17 cellular contexts compared by ENCODE assay signal in genomic region chrX:12309733-12310054, GRCh38.
DNase-seq lines count a peak whose midpoint lies in the region; ATAC-seq, FAIRE-seq and TF ChIP-seq lines count a peak whose summit lies in the region.
"Had no signal": no experiment of that assay in that cellular context is flagged by ENCODE, and none has a peak within 500 bp of the region (broad histone marks: within the 10 kb centered on the region; RNA-seq: fewer than 3 reads in every experiment).

No MANE protein-coding gene starts in this region.

- ATAC-seq in A549 = peak; percentile 54 to 69; a peak in 5 of 6 replicates
- ATAC-seq in GM23338 = no peak; the same call in 2 of the 3 replicates
- ATAC-seq in WTC11 = peak; percentile 90
- ATAC-seq: K562 had no signal

- H3F3A ChIP-seq in GM23338 (replicated peaks; ENCODE audit: low read depth) = no peaks in the 10 kb centered on the region

- H3K27me3 ChIP-seq in GM23338 (ENCODE audit: insufficient read depth) = no peaks in the 10 kb centered on the region

- H3K4me3 Mint-ChIP-seq in GM23338 = no peak overlapping the region
- H3K4me3 Mint-ChIP-seq in WTC11 = peak overlapping the region; percentile 57
- H3K4me3 Mint-ChIP-seq in mesothelial cell of epicardium = no peak overlapping the region
- H3K4me3 Mint-ChIP-seq: CD4-positive, alpha-beta T cell had no signal

- peaks cover 5% of the 10 kb centered on the region; the same call in 2 of the 3 replicates for H3K9me3 Mint-ChIP-seq in GM23338
- peaks cover 5% of the 10 kb centered on the region; the same call in 1 of the 2 replicates for H3K9me3 Mint-ChIP-seq in WTC11
- H3K9me3 Mint-ChIP-seq in mesothelial cell of epicardium = peaks cover 46% of the 10 kb centered on the region

- H4K20me1 ChIP-seq in GM23338 (replicated peaks; ENCODE audit: insufficient read depth) = no peaks in the 10 kb centered on the region

- TF ChIP-seq EP300 in A549 (IDR thresholded peaks at IDR 0.05) = no peak

- no peaks in the 10 kb centered on the region for H3K79me2 ChIP-seq in GM23338 (replicated peaks; ENCODE audit: insufficient read depth)

- no peak for TF ChIP-seq POLR2A in A549 (IDR thresholded peaks at IDR 0.05; ENCODE audit: low read length)

- DNase-seq in A549 (ENCODE audit: low read depth in 1 of 2, low spot score in 1 of 2) = peak in 1 of 2 experiments; percentile 47
- DNase-seq in GM23338 (ENCODE audit: low spot score) = peak; percentile 17
- peak; percentile 71 for DNase-seq in NCI-H146 (lab: John Stamatoyannopoulos, UW)
- peak; percentile 11 for DNase-seq in WTC11 (ENCODE audit: low spot score)
- no peak for DNase-seq in NCI-H446 (lab: John Stamatoyannopoulos, UW)
- DNase-seq in mesothelial cell of epicardium (ENCODE audit: low spot score in 2 of 2, unreplicated experiment in 2 of 2) = no peak
- no peak for DNase-seq in amygdala (lab: John Stamatoyannopoulos, UW)
- DNase-seq in NCI-H187 treated with DMSO at 0.1 percent for 48 hours (lab: John Stamatoyannopoulos, UW) = no peak
- DNase-seq: CD4-positive, alpha-beta T cell; DMS153; NCI-H524 treated with DMSO at 0.1 percent for 48 hours; NK-92 treated with Interleukin-12 subunit alpha and Interleukin-12 subunit beta, amount 100 ng/mL, for 24 hours; Right ventricle myocardium superior had no signal

- FAIRE-seq in A549 (lab: Jason Lieb, UNC) = peak; percentile 74
- FAIRE-seq: A204.1, K562 had no signal

- H3K4me2 ChIP-seq in A549 = peak overlapping the region; percentile 86
- peak overlapping the region; percentile 61 for H3K4me2 ChIP-seq in GM23338

- WGBS in A549 (ENCODE audit: missing lambda C conversion rate) = 5% methylated on average over 5 of the region's 5 CpGs

- TF ChIP-seq CTCF in A549 (IDR thresholded peaks at IDR 0.05) (no peak), GM23338 (conservative IDR thresholded peaks at IDR 0.05; ENCODE audit: low read depth in 2 of 2) (no peak), WTC11 (IDR thresholded peaks at IDR 0.05) (no peak), mesothelial cell of epicardium (IDR thresholded peaks at IDR 0.05; ENCODE audit: unreplicated experiment) (no peak)

- peaks cover 19% of the 10 kb centered on the region; the same call in 2 of the 3 replicates for H3K4me1 Mint-ChIP-seq in GM23338
- H3K4me1 Mint-ChIP-seq in WTC11 = peaks cover 76% of the 10 kb centered on the region
- no peaks in the 10 kb centered on the region for H3K4me1 Mint-ChIP-seq in mesothelial cell of epicardium

- H3K27me3 Mint-ChIP-seq in GM23338 (ENCODE audit: insufficient read depth, low read depth, poor library complexity) = no peaks in the 10 kb centered on the region
- H3K27me3 Mint-ChIP-seq in WTC11 (ENCODE audit: low read depth) = no peaks in the 10 kb centered on the region
- peaks cover 9% of the 10 kb centered on the region for H3K27me3 Mint-ChIP-seq in mesothelial cell of epicardium (ENCODE audit: low read depth)
- H3K27me3 Mint-ChIP-seq: CD4-positive, alpha-beta T cell had no signal

- peak overlapping the region; percentile 68 to 80 for H3K27ac ChIP-seq in A549
- H3K27ac ChIP-seq in GM23338 (ENCODE audit: low read depth) = peak overlapping the region; percentile 88

- peaks cover 40% of the 10 kb centered on the region for H3K4me1 ChIP-seq in A549
- peaks cover 10% of the 10 kb centered on the region for H3K4me1 ChIP-seq in GM23338 (ENCODE audit: insufficient read depth)

- H3K9me2 ChIP-seq in GM23338 (ENCODE audit: insufficient read depth) = no peaks in the 10 kb centered on the region

- H2AFZ ChIP-seq in GM23338 = no peak overlapping the region; the same call in 1 of the 2 replicates

- H3K4me3 ChIP-seq in A549 (no peak overlapping the region), GM23338 (0 out of 2 replicates have a peak overlapping the region, but pooled peaks have one; percentile 33)
- H3K4me3 ChIP-seq: HAP-1, K562, SK-N-MC had no signal

- CTCF ChIA-PET in A549 (lab: Yijun Ruan, JAX) (interaction anchor here (0.6 kb wide), 1 partner anchor 37 kb away, joined by 6 read pairs; no protein-coding TSS in a partner anchor), WTC11 (lab: Charles Lee) (no interaction called here)

- H3K27ac Mint-ChIP-seq in GM23338 (no peak overlapping the region; the same call in 1 of the 2 replicates), WTC11 (peak overlapping the region; percentile 97), mesothelial cell of epicardium (no peak overlapping the region)
- H3K27ac Mint-ChIP-seq: CD4-positive, alpha-beta T cell had no signal

- POLR2A ChIA-PET in A549 (lab: Yijun Ruan, JAX) = interaction anchor here (0.7 kb wide), 1 partner anchor 98 kb away, joined by 3 read pairs; no protein-coding TSS in a partner anchor
- POLR2A ChIA-PET in WTC11 (lab: Charles Lee) = interaction anchor here (0.7 kb wide), 1 partner anchor 183 kb away, joined by 3 read pairs; no protein-coding TSS in a partner anchor

- H3K9me3 ChIP-seq in A549 = no peaks in the 10 kb centered on the region
- H3K9me3 ChIP-seq: HAP-1 had no signal

- H3K36me3 Mint-ChIP-seq in GM23338 (ENCODE audit: low read depth) (no peaks in the 10 kb centered on the region), WTC11 (peaks cover 5% of the 10 kb centered on the region), mesothelial cell of epicardium (no peaks in the 10 kb centered on the region)

- H3K36me3 ChIP-seq in GM23338 (ENCODE audit: insufficient read depth) = no peaks in the 10 kb centered on the region
- H3K36me3 ChIP-seq: HAP-1 had no signal

- no peak for TF ChIP-seq RAD21 in A549 (conservative IDR thresholded peaks at IDR 0.05 in 1 of 2, IDR thresholded peaks at IDR 0.05 in 1 of 2)

TF ChIP-seq in A549, 52 proteins besides CTCF, POLR2A, EP300 and RAD21 (continues in another document):
- no peak for TF ChIP-seq NPAS2 (CRISPR knock-in tag; IDR thresholded peaks at IDR 0.05; ENCODE audit: borderline replicate concordance)
- no peak for TF ChIP-seq NR3C1 (IDR thresholded peaks at IDR 0.05)
- TF ChIP-seq BCL3 (IDR thresholded peaks at IDR 0.05) = no peak
- TF ChIP-seq SMC3 (IDR thresholded peaks at IDR 0.05) = no peak
- no peak for TF ChIP-seq RFX5 (IDR thresholded peaks at IDR 0.05)

TF ChIP-seq in GM23338, 12 proteins besides CTCF, POLR2A, EP300 and RAD21 (continues in another document):
- no peak for TF ChIP-seq ZNF331 (CRISPR knock-in tag; IDR thresholded peaks at IDR 0.05; ENCODE audit: low read depth)
- no peak for TF ChIP-seq EZH2phosphoT487 (IDR thresholded peaks at IDR 0.05; ENCODE audit: unreplicated experiment)
- TF ChIP-seq NANOG (IDR thresholded peaks at IDR 0.05; ENCODE audit: borderline replicate concordance) = no peak
- TF ChIP-seq POLR2AphosphoS5 (IDR thresholded peaks at IDR 0.05; ENCODE audit: low read depth) = no peak
- no peak for TF ChIP-seq EZH2 (IDR thresholded peaks at IDR 0.05; ENCODE audit: low read depth, unreplicated experiment)
- no peak for TF ChIP-seq ETS1 (IDR thresholded peaks at IDR 0.05)
- no peak for TF ChIP-seq ZNF114 (CRISPR knock-in tag; IDR thresholded peaks at IDR 0.05)
- no peak for TF ChIP-seq STAT1 (IDR thresholded peaks at IDR 0.05; ENCODE audit: unreplicated experiment)

TF ChIP-seq in WTC11, 78 proteins besides CTCF, POLR2A, EP300 and RAD21:
- TF ChIP-seq ZNF423 (CRISPR knock-in tag; IDR thresholded peaks at IDR 0.05) (no peak), ERG (CRISPR knock-in tag; IDR thresholded peaks at IDR 0.05) (no peak), HMGXB4 (CRISPR knock-in tag; IDR thresholded peaks at IDR 0.05) (no peak), ZNF138 (CRISPR knock-in tag; conservative IDR thresholded peaks at IDR 0.05) (no peak)
TF ChIP-seq in WTC11: peak in this region for 0.

Comparison
In these comparisons a context has a peak if more than half of its experiments do, and no peak if none do; other contexts are left out.
1. DNase-seq: peak in GM23338 (single experiment), NCI-H146 (single experiment) and WTC11 (single experiment); none in NCI-H446 (0 of 2), mesothelial cell of epicardium (0 of 2), amygdala (0 of 56) and NCI-H187 treated with DMSO at 0.1 percent for 48 hours (single experiment).